9 cellular contexts compared by ENCODE assay signal in genomic region chr5:80192507-80193241, GRCh38.
DNase-seq lines count a peak whose midpoint lies in the region; ATAC-seq and TF ChIP-seq lines count a peak whose summit lies in the region.
"Had no signal": no experiment of that assay in that cellular context is flagged by ENCODE, and none has a peak within 500 bp of the region (broad histone marks: within the 10 kb centered on the region; RNA-seq: fewer than 3 reads in every experiment).

No MANE protein-coding gene starts in this region.

- H2AFZ ChIP-seq in H9 (ENCODE audit: low read length): no peak overlapping the region

- no peak overlapping the region for H2BK120ac ChIP-seq in H9 (ENCODE audit: low read depth, low read length, poor library complexity, severe bottlenecking)

- H3K9me3 Mint-ChIP-seq in H9: no peaks in the 10 kb centered on the region
- no peaks in the 10 kb centered on the region for H3K9me3 Mint-ChIP-seq in WTC11

- H3K23me2 ChIP-seq in H9 (ENCODE audit: insufficient read length, low read depth, low read length, poor library complexity, severe bottlenecking): no peaks in the 10 kb centered on the region

- peaks cover 62 to 63% of the 10 kb centered on the region in 2 experiments for H3K4me1 Mint-ChIP-seq in H9
- peaks cover 77% of the 10 kb centered on the region for H3K4me1 Mint-ChIP-seq in WTC11

- H4K91ac ChIP-seq in H9 (ENCODE audit: insufficient read length, low read depth, low read length): no peak overlapping the region

- H3K4ac ChIP-seq in H9 (ENCODE audit: low read depth, low read length): no peak overlapping the region

- H3T11ph ChIP-seq in H9 (ENCODE audit: low read length): no peak overlapping the region

- H2AK5ac ChIP-seq in H9 (ENCODE audit: insufficient read length, low read length): no peak overlapping the region

- peaks cover 2% of the 10 kb centered on the region for H3K79me1 ChIP-seq in H9 (ENCODE audit: insufficient read depth, low read depth, low read length, poor library complexity, severe bottlenecking)

- H3K18ac ChIP-seq in H9 (ENCODE audit: insufficient read length, low read depth, low read length): no peak overlapping the region

- POLR2A ChIA-PET in WTC11 (lab: Charles Lee) (interaction anchor here (0.7 to 1.9 kb wide), 3 partner anchors 63 to 65 kb away, joined by 4 to 8 read pairs (median 7); partner anchors contain the start of gene SERINC5), RWPE1 (lab: Yijun Ruan, JAX; ENCODE audit: low non-redundant PET) (no interaction called here)

- TF ChIP-seq CTCF in H9 (conservative IDR thresholded peaks at IDR 0.05): no peak
- no peak for TF ChIP-seq CTCF in WTC11 (IDR thresholded peaks at IDR 0.05)
- no peak for TF ChIP-seq CTCF in right atrium auricular region (IDR thresholded peaks at IDR 0.05)
- TF ChIP-seq CTCF in RWPE1 (conservative IDR thresholded peaks at IDR 0.05; ENCODE audit: low read depth): no peak

- H3K14ac ChIP-seq in H9 (ENCODE audit: insufficient read depth, low read length): no peak overlapping the region

- H3K56ac ChIP-seq in H9 (ENCODE audit: insufficient read length, low read depth, low read length): no peak overlapping the region

- H3K4me1 ChIP-seq in H9 (ENCODE audit: insufficient read depth, low read length) (peaks cover 29% of the 10 kb centered on the region), right atrium auricular region (peaks cover 0 to 47% of the 10 kb centered on the region in 2 donors), skeletal muscle tissue (ENCODE audit: control insufficient read depth in 3 of 3, insufficient read depth in 3 of 3, low read length in 3 of 3) (peaks cover 32 to 36% (median 34%) of the 10 kb centered on the region in 3 donors)

- H3K27ac ChIP-seq in H9 (ENCODE audit: insufficient read length, low read depth, low read length) (peak overlapping the region; percentile 28), right atrium auricular region (peak overlapping the region; percentile 82 to 85), skeletal muscle tissue (ENCODE audit: low read depth, low read length) (peak overlapping the region; percentile 78), RWPE1 (no peak overlapping the region)
- H3K27ac ChIP-seq: SJSA1 had no signal

- H3K9ac ChIP-seq in H9 (ENCODE audit: extremely low read depth, insufficient read length, low read length) (no peak overlapping the region), skeletal muscle tissue (ENCODE audit: low read depth in 1 of 3, low read length in 3 of 3) (peak overlapping the region; percentile 7 to 40 (median 34))

- ATAC-seq in WTC11 (peak; percentile 11; the same call in 1 of the 2 replicates), GM21528 (IDR thresholded peaks at IDR 0.05; ENCODE audit: low FRiP score, unreplicated experiment) (no peak), HG03095 (IDR thresholded peaks at IDR 0.05; ENCODE audit: unreplicated experiment) (no peak), HG03342 (IDR thresholded peaks at IDR 0.05; ENCODE audit: unreplicated experiment) (no peak)

- no CpG with 5 or more reads among the region's 11 CpGs for WGBS in H9 (ENCODE audit: extremely low coverage, insufficient read length, low lambda C conversion rate)

- H2BK12ac ChIP-seq in H9 (ENCODE audit: insufficient read length, low read depth, low read length): no peak overlapping the region

- no peak overlapping the region for H4K5ac ChIP-seq in H9 (ENCODE audit: insufficient read length, low read depth, low read length)

- H3K4me3 ChIP-seq in right atrium auricular region: peak overlapping the region in 1 of 2 donors; percentile 13
- peak overlapping the region; percentile 40 to 52 (median 44) for H3K4me3 ChIP-seq in skeletal muscle tissue (ENCODE audit: low read length in 3 of 3)
- H3K4me3 ChIP-seq: SJSA1 had no signal

- H3K27me3 Mint-ChIP-seq in H9 (ENCODE audit: low read depth) (no peaks in the 10 kb centered on the region), WTC11 (ENCODE audit: low read depth) (no peaks in the 10 kb centered on the region)

- H3K4me3 Mint-ChIP-seq in H9 (peak overlapping the region in 1 of 2 experiments; percentile 12; a peak in 3 of 5 replicates), WTC11 (peak overlapping the region; percentile 35)

- no peak overlapping the region for H2BK15ac ChIP-seq in H9 (ENCODE audit: low read depth, low read length)

- H3K36me3 Mint-ChIP-seq in H9 (ENCODE audit: insufficient read depth in 1 of 3, low read depth in 3 of 3) (peaks cover 5 to 8% (median 6%) of the 10 kb centered on the region in 3 experiments; a peak in 5 of 7 replicates), WTC11 (peaks cover 10% of the 10 kb centered on the region; the same call in 1 of the 2 replicates)

- no peaks in the 10 kb centered on the region for H3K36me3 ChIP-seq in right atrium auricular region
- H3K36me3 ChIP-seq in skeletal muscle tissue (ENCODE audit: control insufficient read depth in 3 of 3, insufficient read depth in 3 of 3, low read length in 3 of 3): no peaks in the 10 kb centered on the region
- H3K36me3 ChIP-seq: SJSA1 had no signal

- H3K27me3 ChIP-seq in H9 (ENCODE audit: insufficient read depth, low read length): no peaks in the 10 kb centered on the region
- H3K27me3 ChIP-seq in right atrium auricular region: no peaks in the 10 kb centered on the region
- no peaks in the 10 kb centered on the region for H3K27me3 ChIP-seq in skeletal muscle tissue (ENCODE audit: control insufficient read depth in 3 of 3, insufficient read depth in 3 of 3, low read length in 3 of 3)
- H3K27me3 ChIP-seq: SJSA1 had no signal

- H3K23ac ChIP-seq in H9 (ENCODE audit: insufficient read length, low read depth, low read length): no peak overlapping the region

- H3K27ac Mint-ChIP-seq in H9: peak overlapping the region; percentile 50 to 81 (median 53); a peak in 5 of 7 replicates
- H3K27ac Mint-ChIP-seq in WTC11: peak overlapping the region; percentile 81

- H3K79me2 ChIP-seq in H9 (ENCODE audit: insufficient read depth, low read length): peaks cover 19% of the 10 kb centered on the region; the same call in 1 of the 2 replicates

- no peak overlapping the region for H2BK20ac ChIP-seq in H9 (ENCODE audit: low read depth, low read length, poor library complexity, severe bottlenecking)

- CTCF ChIA-PET in WTC11 (lab: Charles Lee) (interaction anchor here (1.1 to 1.6 kb wide), 4 partner anchors 51 to 115 kb away, joined by 3 to 8 read pairs (median 4); no protein-coding TSS in a partner anchor), RWPE1 (lab: Yijun Ruan, JAX) (interaction anchor here (0.5 to 0.8 kb wide), 4 partner anchors 11 to 430 kb away, joined by 3 to 8 read pairs (median 4); no protein-coding TSS in a partner anchor)

- no peak overlapping the region for H4K8ac ChIP-seq in H9 (replicated peaks; ENCODE audit: insufficient read length, low read depth, low read length)

- DNase-seq in H9: no peak
- DNase-seq in WTC11 (ENCODE audit: low spot score): no peak
- no peak for DNase-seq in right atrium auricular region (ENCODE audit: low spot score)
- DNase-seq in RWPE1 (ENCODE audit: low spot score): no peak

- H3K9me3 ChIP-seq in H9 (ENCODE audit: control insufficient read depth, low read depth, low read length) (no peaks in the 10 kb centered on the region), right atrium auricular region (no peaks in the 10 kb centered on the region), skeletal muscle tissue (ENCODE audit: control insufficient read depth in 3 of 3, low read length in 3 of 3) (no peaks in the 10 kb centered on the region)
- H3K9me3 ChIP-seq: SJSA1 had no signal

- no peak overlapping the region for H2BK5ac ChIP-seq in H9 (ENCODE audit: insufficient read length, low read length)

- H4K20me1 ChIP-seq in H9 (ENCODE audit: control insufficient read depth, insufficient read depth, insufficient read length): no peaks in the 10 kb centered on the region

- peak overlapping the region; percentile 15 for H3K4me2 ChIP-seq in H9 (ENCODE audit: insufficient read depth, insufficient read length, low read length)

TF ChIP-seq in WTC11, 78 proteins besides CTCF, POLR2A, EP300 and RAD21:
- no peak for TF ChIP-seq USF1 (CRISPR knock-in tag; IDR thresholded peaks at IDR 0.05)
- peak; percentile 66 for TF ChIP-seq USF2 (CRISPR knock-in tag; IDR thresholded peaks at IDR 0.05)
- no peak for TF ChIP-seq ZNF219 (CRISPR knock-in tag; IDR thresholded peaks at IDR 0.05; ENCODE audit: borderline replicate concordance)
